ENCODE assay signal across 8 cellular contexts in the genomic region with DNA sequence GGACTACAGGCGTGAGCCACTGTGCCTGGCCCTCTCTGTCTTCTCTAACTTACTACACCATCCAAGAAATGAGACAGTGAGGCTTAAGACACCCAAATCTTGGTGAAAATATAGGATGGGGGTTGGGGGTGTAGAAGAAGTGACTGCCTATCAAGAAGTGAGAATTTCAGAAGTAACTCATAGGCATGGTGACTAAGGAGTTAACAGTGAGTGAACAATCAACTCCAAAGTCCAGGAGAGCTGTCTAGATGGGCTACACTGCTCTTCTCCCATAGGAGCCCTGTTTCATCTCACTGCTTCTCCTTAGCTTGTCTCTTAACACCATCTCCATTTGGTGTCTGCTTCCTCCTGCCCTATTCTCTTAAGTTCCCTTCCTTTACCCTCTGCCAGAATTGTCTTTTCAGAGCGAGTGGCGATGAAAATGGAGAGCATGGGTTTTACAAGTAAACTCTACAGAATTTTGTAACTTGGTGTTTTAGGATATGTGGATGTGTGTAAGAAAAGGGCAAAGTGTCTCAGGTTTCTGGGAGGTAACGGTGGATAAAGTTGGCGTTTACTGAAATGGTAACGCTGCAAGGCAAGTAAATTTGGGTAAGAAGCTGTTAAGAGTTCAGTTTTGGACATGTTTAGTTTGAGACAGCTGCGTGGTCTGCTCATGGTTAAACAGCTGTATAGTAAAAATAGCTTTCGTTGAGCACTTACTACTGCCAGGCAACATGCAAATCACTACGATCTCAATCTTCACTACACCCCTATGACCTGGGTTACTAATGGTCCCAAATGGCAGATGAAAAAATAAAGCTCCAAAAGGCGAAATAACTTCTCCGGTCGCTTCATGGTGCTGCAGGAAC. TPM values are rescaled to one million over a fixed set of nuclear protein-coding genes. Genes with fewer than 3 reads are reported as not detected.
DNase-seq lines count a peak whose midpoint lies in the region; ATAC-seq and TF ChIP-seq lines count a peak whose summit lies in the region.

No MANE protein-coding gene starts in this region.

- intact Hi-C loops in mammary epithelial cell (cut with micrococcal nuclease), result loop anchor here (1.0 kb wide), 1 partner anchor 310 kb away; no protein-coding TSS in a partner anchor
- intact Hi-C loops in lower leg skin (cut with DNase I; ENCODE audit: low total_unique reads), result no loop called here

- dilution Hi-C loops in mammary epithelial cell (cut with HindIII; ENCODE audit: low sequenced_read_pairs), result no loop called here

- under 1% methylated on average over 12 of the region's 12 CpGs for WGBS in mammary epithelial cell (ENCODE audit: low coverage, missing lambda C conversion rate)
- WGBS in lower leg skin, 2 donors, result 3 to 4% methylated on average over 12 of the region's 12 CpGs
- WGBS in tibial nerve, 2 donors, result 3% methylated on average over 12 of the region's 12 CpGs

- peaks cover 3% of the 10 kb centered on the region for H3K4me1 ChIP-seq in mammary epithelial cell (ENCODE audit: insufficient read depth, low read length)
- H3K4me1 ChIP-seq in tibial nerve, result peaks cover 0 to 49% (median 18%) of the 10 kb centered on the region in 4 donors

- no peak for TF ChIP-seq POLR2A in lower leg skin (IDR thresholded peaks at IDR 0.05)
- TF ChIP-seq POLR2A in tibial nerve (IDR thresholded peaks at IDR 0.05), result no peak

- peak overlapping the region; percentile 90 for H3K4me2 ChIP-seq in mammary epithelial cell (ENCODE audit: insufficient read depth, low read depth, low read length)

- in situ Hi-C loops in mammary epithelial cell (cut with MboI; ENCODE audit: low sequenced_read_pairs in 2 of 2), result loop anchor here in 1 of 2 donors (5.0 to 25.0 kb wide), 3 partner anchors 188 to 463 kb away; no protein-coding TSS in a partner anchor

- DNase-seq in ELF-1 (ENCODE audit: low read depth, low spot score) (peak; percentile 11), mammary epithelial cell (peak; percentile 33), lower leg skin (ENCODE audit: low spot score in 2 of 2) (no peak), tibial nerve (ENCODE audit: low spot score in 2 of 2) (no peak), H4 (ENCODE audit: low spot score) (no peak), NCI-H2227 (lab: John Stamatoyannopoulos, UW; ENCODE audit: unreplicated experiment) (no peak)
- DNase-seq in Jurkat, Clone E6-1 (ENCODE audit: low read depth, low spot score), result no peak

- peak; percentile 64 for ATAC-seq in GM21717 (IDR thresholded peaks at IDR 0.05; ENCODE audit: unreplicated experiment)

- peak overlapping the region; percentile 79 for H3K4me3 ChIP-seq in Jurkat, Clone E6-1 (ENCODE audit: low read length)
- peak overlapping the region; percentile 64 to 91 (median 84) for H3K4me3 ChIP-seq in mammary epithelial cell (replicated peaks in 1 of 3; ENCODE audit: insufficient read depth in 1 of 3, low read depth in 2 of 3, low read length in 3 of 3)
- peak overlapping the region; percentile 68 for H3K4me3 ChIP-seq in lower leg skin (ENCODE audit: low read depth, poor library complexity, severe bottlenecking)
- H3K4me3 ChIP-seq in tibial nerve, result peak overlapping the region; percentile 59 to 86 (median 63)

- BruUV-seq in mammary epithelial cell (replicated peaks; lab: Mats Ljungman, UMichigan), result TSS peak; percentile 57

- no peaks in the 10 kb centered on the region for H3K9me3 ChIP-seq in mammary epithelial cell (replicated peaks; ENCODE audit: insufficient read depth, low read length)
- H3K9me3 ChIP-seq in tibial nerve, result no peaks in the 10 kb centered on the region

- peak overlapping the region; percentile 92 for H3K27ac ChIP-seq in mammary epithelial cell (ENCODE audit: insufficient read depth, low read depth, low read length)
- H3K27ac ChIP-seq in tibial nerve, result peak overlapping the region; percentile 84 to 96 (median 94)

- no peaks in the 10 kb centered on the region for H3K27me3 ChIP-seq in mammary epithelial cell (ENCODE audit: insufficient read depth, low read length)
- H3K27me3 ChIP-seq in tibial nerve, result no peaks in the 10 kb centered on the region

- peak overlapping the region; percentile 79 for H2AFZ ChIP-seq in mammary epithelial cell (ENCODE audit: low read depth, low read length)

- no peak for TF ChIP-seq EP300 in tibial nerve (IDR thresholded peaks at IDR 0.05)

- TF ChIP-seq CTCF in mammary epithelial cell (conservative IDR thresholded peaks at IDR 0.05 in 1 of 2, IDR thresholded peaks at IDR 0.05 in 1 of 2; ENCODE audit: extremely low read depth in 1 of 2, insufficient read depth in 1 of 2, low read depth in 1 of 2, low read length in 2 of 2), result no peak
- TF ChIP-seq CTCF in lower leg skin (IDR thresholded peaks at IDR 0.05), result no peak
- TF ChIP-seq CTCF in tibial nerve (IDR thresholded peaks at IDR 0.05), result no peak

- H3K36me3 ChIP-seq in mammary epithelial cell (ENCODE audit: insufficient read depth, low read length) (peaks cover 8% of the 10 kb centered on the region), tibial nerve (peaks cover 0 to 29% (median 7%) of the 10 kb centered on the region in 3 donors)

- H4K20me1 ChIP-seq in mammary epithelial cell (ENCODE audit: insufficient read depth, low read length), result no peaks in the 10 kb centered on the region

- peak overlapping the region; percentile 97 for H3K9ac ChIP-seq in mammary epithelial cell (ENCODE audit: insufficient read depth, low read length)

- CTCF ChIA-PET in mammary epithelial cell (lab: Charles Lee; ENCODE audit: low non-redundant PET), result interaction anchor here (0.7 kb wide), 2 partner anchors 213 to 310 kb away, joined by 4 to 5 read pairs; no protein-coding TSS in a partner anchor

- peaks cover 42% of the 10 kb centered on the region for H3K79me2 ChIP-seq in mammary epithelial cell (ENCODE audit: insufficient read depth, low read length)

RNA-seq across cellular contexts. Expression of gene FABP2, which starts 22.5 kb away (rescaled TPM):
- not detected for polyA plus RNA-seq in Jurkat, Clone E6-1 (2012; ENCODE audit: insufficient read depth, insufficient read length)
- total RNA-seq in mammary epithelial cell (not detected), lower leg skin (not detected), tibial nerve (not detected)
- polyA plus RNA-seq in mammary epithelial cell, result not detected
- polyA minus RNA-seq in mammary epithelial cell, result not detected
- not detected in 2 replicates for total RNA-seq in H4 (2014; rRNA removed; shearing (Covaris generic))

Comparison
In these comparisons a context has a peak if more than half of its experiments do, and no peak if none do; other contexts are left out.
1. DNase-seq: peak in ELF-1 (single experiment) and mammary epithelial cell (single experiment); none in Jurkat, Clone E6-1 (single experiment), lower leg skin (0 of 2), tibial nerve (0 of 2), H4 (single experiment) and NCI-H2227 (single experiment).
2. Peak in every context shown above with its lines, with median percentiles within 50 percentile points of each other: H3K4me3 ChIP-seq.